ENCODE assay signal across 1 cellular context in genomic region chr7:127392182-127392565, GRCh38.
TF ChIP-seq lines count a peak whose summit lies in the region.

No MANE protein-coding gene starts in this region.

TF ChIP-seq in K562, 482 proteins besides CTCF, POLR2A, EP300 and RAD21 (continued from another document and continues in another):
- TF ChIP-seq ZNF644 (tag; IDR thresholded peaks at IDR 0.05; ENCODE audit: low read depth): no peak
- no peak for TF ChIP-seq BACH1 (tag; IDR thresholded peaks at IDR 0.05)
- TF ChIP-seq CREB3L1 (IDR thresholded peaks at IDR 0.05; ENCODE audit: borderline replicate concordance, low read depth): peak; percentile 48
- TF ChIP-seq TAF9B (IDR thresholded peaks at IDR 0.05; ENCODE audit: partially characterized antibody): no peak
- TF ChIP-seq HDGF (IDR thresholded peaks at IDR 0.05): no peak
- no peak for TF ChIP-seq KLF10 (CRISPR knock-in tag; IDR thresholded peaks at IDR 0.05)
- no peak for TF ChIP-seq ZNF668 (CRISPR knock-in tag; IDR thresholded peaks at IDR 0.05)
- TF ChIP-seq ZMIZ1 (IDR thresholded peaks at IDR 0.05; ENCODE audit: low read depth in 2 of 2, low read length in 2 of 2): no peak
- TF ChIP-seq TRIM24 (IDR thresholded peaks at IDR 0.05): 0 out of 4 replicates have a peak, but pooled peaks of 1 of the 2 experiments have one; percentile 24
- no peak for TF ChIP-seq SMC3 (conservative IDR thresholded peaks at IDR 0.05; ENCODE audit: insufficient read depth, low read depth, low read length)
- TF ChIP-seq HDAC2 (IDR thresholded peaks at IDR 0.05): 0 out of 2 replicates have a peak, but pooled peaks have one; percentile 16
- no peak for TF ChIP-seq ZNF445 (CRISPR knock-in tag; IDR thresholded peaks at IDR 0.05; ENCODE audit: low read depth)
- no peak for TF ChIP-seq KDM2B (CRISPR knock-in tag; IDR thresholded peaks at IDR 0.05)
- TF ChIP-seq CBFA2T3 (IDR thresholded peaks at IDR 0.05): no peak
- TF ChIP-seq MYBL2 (IDR thresholded peaks at IDR 0.05; ENCODE audit: low read depth): no peak
- no peak for TF ChIP-seq MYBL2 (CRISPR knock-in tag; IDR thresholded peaks at IDR 0.05; ENCODE audit: borderline replicate concordance)
- TF ChIP-seq NFE2L1 (tag; IDR thresholded peaks at IDR 0.05; ENCODE audit: borderline replicate concordance, low read depth): no peak
- TF ChIP-seq XRCC3 (IDR thresholded peaks at IDR 0.05): no peak
- no peak for TF ChIP-seq IRF2 (CRISPR knock-in tag; IDR thresholded peaks at IDR 0.05)
- TF ChIP-seq DMBX1 (CRISPR knock-in tag; IDR thresholded peaks at IDR 0.05; ENCODE audit: borderline replicate concordance): no peak
- 0 out of 2 replicates have a peak, but pooled peaks have one; percentile 40 for TF ChIP-seq KLF13 (tag; IDR thresholded peaks at IDR 0.05; ENCODE audit: borderline replicate concordance, low read depth)
- no peak for TF ChIP-seq ARNT (IDR thresholded peaks at IDR 0.05)
- TF ChIP-seq CREB3 (tag; conservative IDR thresholded peaks at IDR 0.05; ENCODE audit: low read depth): no peak
- TF ChIP-seq SP2 (IDR thresholded peaks at IDR 0.05; ENCODE audit: extremely low read depth, low read depth, low read length, poor library complexity, severe bottlenecking): no peak
- no peak for TF ChIP-seq ARID2 (IDR thresholded peaks at IDR 0.05)
- TF ChIP-seq CHD2 (IDR thresholded peaks at IDR 0.05; ENCODE audit: low read depth, low read length): peak; percentile 74
- no peak for TF ChIP-seq MCM2 (IDR thresholded peaks at IDR 0.05; ENCODE audit: low read depth)
- no peak for TF ChIP-seq ZNF121 (CRISPR knock-in tag; conservative IDR thresholded peaks at IDR 0.05)
- peak; percentile 84 for TF ChIP-seq RBM22 (IDR thresholded peaks at IDR 0.05; ENCODE audit: low read depth, low read length, poor library complexity, severe bottlenecking)
- no peak for TF ChIP-seq PHF21A (IDR thresholded peaks at IDR 0.05; ENCODE audit: borderline replicate concordance, low read depth)
- peak; percentile 87; the same call in 1 of the 2 replicates for TF ChIP-seq SMAD4 (CRISPR knock-in tag; conservative IDR thresholded peaks at IDR 0.05)
- no peak for TF ChIP-seq TFAM (CRISPR knock-in tag; conservative IDR thresholded peaks at IDR 0.05)
- no peak for TF ChIP-seq ZNF354B (CRISPR knock-in tag; IDR thresholded peaks at IDR 0.05)
- peak; percentile 37; the same call in 1 of the 2 replicates for TF ChIP-seq NBN (IDR thresholded peaks at IDR 0.05; ENCODE audit: low read depth)
- peak; percentile 70; the same call in 1 of the 2 replicates for TF ChIP-seq ZNF224 (CRISPR knock-in tag; IDR thresholded peaks at IDR 0.05)
- peak; percentile 91 for TF ChIP-seq MAX (CRISPR knock-in tag; IDR thresholded peaks at IDR 0.05)
- no peak for TF ChIP-seq ZNF609 (CRISPR knock-in tag; IDR thresholded peaks at IDR 0.05; ENCODE audit: borderline replicate concordance)
- TF ChIP-seq THAP7 (CRISPR knock-in tag; IDR thresholded peaks at IDR 0.05): peak; percentile 67; the same call in 1 of the 2 replicates
- peak; percentile 70; the same call in 1 of the 2 replicates for TF ChIP-seq ZC3H4 (CRISPR knock-in tag; IDR thresholded peaks at IDR 0.05; ENCODE audit: borderline replicate concordance)
- no peak; the same call in 1 of the 2 replicates for TF ChIP-seq GABPB1 (CRISPR knock-in tag; IDR thresholded peaks at IDR 0.05)
- peak; percentile 16; the same call in 1 of the 2 replicates for TF ChIP-seq DPF2 (IDR thresholded peaks at IDR 0.05)
- TF ChIP-seq TFAP4 (CRISPR knock-in tag; IDR thresholded peaks at IDR 0.05; ENCODE audit: borderline replicate concordance): peak; percentile 86
- TF ChIP-seq SRSF7 (optimal IDR thresholded peaks at IDR 0.05; ENCODE audit: low read depth, low read length): no peak
- TF ChIP-seq XRCC4 (IDR thresholded peaks at IDR 0.05; ENCODE audit: extremely low read depth, insufficient read depth, insufficient read length): no peak
- peak; percentile 88; the same call in 1 of the 2 replicates for TF ChIP-seq FOXP1 (CRISPR knock-in tag; IDR thresholded peaks at IDR 0.05)
- no peak for TF ChIP-seq STAT5B (CRISPR knock-in tag; IDR thresholded peaks at IDR 0.05)
- no peak for TF ChIP-seq ZKSCAN3 (CRISPR knock-in tag; IDR thresholded peaks at IDR 0.05)
- no peak for TF ChIP-seq CCAR2 (IDR thresholded peaks at IDR 0.05; ENCODE audit: low read depth, low read length)
- no peak for TF ChIP-seq POLR2G (IDR thresholded peaks at IDR 0.05; ENCODE audit: low read depth, low read length)
- peak in 1 of 2 experiments; percentile 57; a peak in 2 of 4 replicates for TF ChIP-seq TEAD1 (CRISPR knock-in tag; IDR thresholded peaks at IDR 0.05)
- peak; percentile 76 for TF ChIP-seq GMEB1 (CRISPR knock-in tag; IDR thresholded peaks at IDR 0.05)
- TF ChIP-seq TCF7L2 (IDR thresholded peaks at IDR 0.05; ENCODE audit: low read depth, low read length): no peak
- TF ChIP-seq ZNF75A (CRISPR knock-in tag; IDR thresholded peaks at IDR 0.05): no peak
- peak; percentile 63 for TF ChIP-seq PCBP2 (IDR thresholded peaks at IDR 0.05; ENCODE audit: low read depth, low read length, poor library complexity, severe bottlenecking)
- no peak for TF ChIP-seq CGGBP1 (CRISPR knock-in tag; IDR thresholded peaks at IDR 0.05)
- TF ChIP-seq ZNF431 (CRISPR knock-in tag; IDR thresholded peaks at IDR 0.05): peak; percentile 75; the same call in 1 of the 2 replicates
